19 cellular contexts compared by ENCODE assay signal in the genomic region with DNA sequence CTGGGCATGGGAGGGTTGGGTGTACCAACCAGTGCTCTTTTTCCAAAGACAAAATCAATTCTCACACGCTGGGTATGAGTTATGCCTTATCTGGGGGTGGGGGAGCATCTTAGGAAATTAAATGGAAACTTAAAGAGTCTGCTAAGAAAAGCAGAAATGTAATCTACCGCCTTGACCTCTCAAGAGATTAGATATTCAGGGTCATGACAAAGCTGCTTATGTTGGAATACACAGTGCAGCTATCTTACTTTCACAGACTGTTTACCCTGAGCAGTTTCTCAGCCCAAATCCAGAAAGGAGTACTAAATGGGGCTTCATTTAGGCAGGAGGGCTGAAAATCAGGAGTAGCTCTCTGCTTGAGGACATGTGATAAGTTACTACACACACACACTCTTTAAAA. TPM values are rescaled to one million over a fixed set of nuclear protein-coding genes. Genes with fewer than 3 reads are reported as not detected.
DNase-seq lines count a peak whose midpoint lies in the region; ATAC-seq and TF ChIP-seq lines count a peak whose summit lies in the region.
"Had no signal": no experiment of that assay in that cellular context is flagged by ENCODE, and none has a peak within 500 bp of the region (broad histone marks: within the 10 kb centered on the region; RNA-seq: fewer than 3 reads in every experiment).

No MANE protein-coding gene starts in this region.

- peaks cover 5% of the 10 kb centered on the region for H3K4me1 ChIP-seq in Loucy (ENCODE audit: insufficient read depth, low read length, poor library complexity, severe bottlenecking)
- peaks cover 7% of the 10 kb centered on the region for H3K4me1 ChIP-seq in adipocyte (ENCODE audit: control insufficient read depth, insufficient read depth, low read length)
- peaks cover 4 to 11% of the 10 kb centered on the region in 2 experiments for H3K4me1 ChIP-seq in trophoblast cell (ENCODE audit: control insufficient read depth in 1 of 2, insufficient read depth in 2 of 2, low read length in 2 of 2)
- H3K4me1 ChIP-seq: BLaER1 treated with 17β-estradiol and CSF1 and Interleukin-3, amounts not matched to agents 10 nM and 100 nM had no signal

- H2BK120ac ChIP-seq in trophoblast cell (ENCODE audit: insufficient read depth, low read length, poor library complexity) = no peak overlapping the region

- no peak overlapping the region for H4K91ac ChIP-seq in trophoblast cell (ENCODE audit: low read depth, low read length)

- H3K9me3 ChIP-seq in Loucy (ENCODE audit: insufficient read depth, low read depth, low read length) = no peaks in the 10 kb centered on the region; the same call in 1 of the 2 replicates
- no peaks in the 10 kb centered on the region for H3K9me3 ChIP-seq in adipocyte (ENCODE audit: control insufficient read depth, low read length)
- peaks cover 9% of the 10 kb centered on the region for H3K9me3 ChIP-seq in trophoblast cell (ENCODE audit: insufficient read depth, low read depth, low read length)
- H3K9me3 ChIP-seq: left lung, SK-N-SH, testis had no signal

- H3K4me3 ChIP-seq in Loucy (ENCODE audit: low read length, poor library complexity, severe bottlenecking) = no peak overlapping the region
- H3K4me3 ChIP-seq in adipocyte (ENCODE audit: low read length) = peak overlapping the region; percentile 85
- peak overlapping the region; percentile 82 for H3K4me3 ChIP-seq in fibroblast of villous mesenchyme (ENCODE audit: low read depth, low read length)
- no peak overlapping the region for H3K4me3 ChIP-seq in trophoblast cell (ENCODE audit: low read depth, low read length)
- H3K4me3 ChIP-seq: BLaER1 treated with 17β-estradiol and CSF1 and Interleukin-3, amounts not matched to agents 10 nM and 100 nM; testis had no signal

- H3K14ac ChIP-seq in trophoblast cell (ENCODE audit: low read length) = no peak overlapping the region

- peaks cover 36% of the 10 kb centered on the region for H3K79me2 ChIP-seq in Loucy (ENCODE audit: insufficient read depth, low read length)
- peaks cover 24% of the 10 kb centered on the region for H3K79me2 ChIP-seq in trophoblast cell (ENCODE audit: control insufficient read depth, insufficient read depth, low read length, poor library complexity)

- no peak overlapping the region for H4K12ac ChIP-seq in trophoblast cell (ENCODE audit: low read depth, low read length)

- ATAC-seq in GM18861 (IDR thresholded peaks at IDR 0.05; ENCODE audit: unreplicated experiment) = no peak
- ATAC-seq in GM19397 (IDR thresholded peaks at IDR 0.05; ENCODE audit: unreplicated experiment) = no peak
- ATAC-seq: activated CD8-positive, alpha-beta T cell treated with anti-CD3 and anti-CD28 coated beads for 36 hours; left lung; naive thymus-derived CD8-positive, alpha-beta T cell had no signal

- TF ChIP-seq CTCF in Loucy (conservative IDR thresholded peaks at IDR 0.05; ENCODE audit: low read length) (no peak), fibroblast of villous mesenchyme (IDR thresholded peaks at IDR 0.05; ENCODE audit: insufficient read depth, low read depth, low read length) (no peak)

- H2AFZ ChIP-seq in Loucy (ENCODE audit: low read length) (no peak overlapping the region), trophoblast cell (ENCODE audit: insufficient read depth, low read length, poor library complexity) (no peak overlapping the region)

- H3K27ac ChIP-seq in trophoblast cell (ENCODE audit: low read depth, low read length) = no peak overlapping the region
- H3K27ac ChIP-seq: BLaER1 treated with 17β-estradiol and CSF1 and Interleukin-3, amounts not matched to agents 10 nM and 100 nM; HL-60; left lung; testis had no signal

- no peaks in the 10 kb centered on the region for H3F3A ChIP-seq in Loucy (ENCODE audit: low read depth)

- H2BK5ac ChIP-seq in trophoblast cell (ENCODE audit: low read depth, low read length, poor library complexity) = no peak overlapping the region

- H3K23ac ChIP-seq in trophoblast cell (ENCODE audit: low read length) = peak overlapping the region; percentile 53

- no peaks in the 10 kb centered on the region for H4K20me1 ChIP-seq in Loucy (ENCODE audit: insufficient read depth, low read length, poor library complexity, severe bottlenecking)
- H4K20me1 ChIP-seq: BLaER1 treated with 17β-estradiol and CSF1 and Interleukin-3, amounts not matched to agents 10 nM and 100 nM had no signal

- peaks cover 26% of the 10 kb centered on the region for H3K79me1 ChIP-seq in trophoblast cell (ENCODE audit: low read length)

- peaks cover 29% of the 10 kb centered on the region; the same call in 1 of the 2 replicates for H3K36me3 ChIP-seq in Loucy (ENCODE audit: insufficient read depth, low read length)
- H3K36me3 ChIP-seq in adipocyte (ENCODE audit: control insufficient read depth, insufficient read depth, low read length, severe bottlenecking) = peaks cover 29% of the 10 kb centered on the region
- peaks cover 16 to 21% of the 10 kb centered on the region in 2 experiments for H3K36me3 ChIP-seq in trophoblast cell (ENCODE audit: control insufficient read depth in 1 of 2, insufficient read depth in 2 of 2, low read length in 2 of 2)

- H4K8ac ChIP-seq in trophoblast cell (ENCODE audit: low read depth, low read length) = no peak overlapping the region

- peak overlapping the region; percentile 17 for H3K4ac ChIP-seq in trophoblast cell (ENCODE audit: low read depth, low read length)

- DNase-seq in adipocyte (ENCODE audit: low read depth) (no peak), fibroblast of villous mesenchyme (ENCODE audit: low read depth) (peak; percentile 69), trophoblast cell (no peak), HPDE6-E6E7 (ENCODE audit: extremely low spot score) (no peak)
- no peak for DNase-seq in activated T-cell treated with anti-CD3 and anti-CD28 coated beads, Interleukin-2, amount 50 U/mL, for 1 hour
- DNase-seq: activated CD8-positive, alpha-beta T cell treated with anti-CD3 and anti-CD28 coated beads for 36 hours; anterior cingulate cortex; foreskin fibroblast; Karpas-422; left lung; naive thymus-derived CD8-positive, alpha-beta T cell; SK-N-SH; stimulated activated CD4-positive, alpha-beta T cell treated with anti-CD3 and anti-CD28 coated beads, Interleukin-4, amount 100 ng/mL, for 24 hours; testis had no signal

- H2BK12ac ChIP-seq in trophoblast cell (ENCODE audit: low read length) = no peak overlapping the region

- no peak overlapping the region for H2AK5ac ChIP-seq in trophoblast cell (ENCODE audit: low read length)

- peak overlapping the region; percentile 22 for H3K4me2 ChIP-seq in Loucy (ENCODE audit: low read depth, low read length, poor library complexity, severe bottlenecking)
- peak overlapping the region; percentile 43 for H3K4me2 ChIP-seq in trophoblast cell (ENCODE audit: low read length)
- H3K4me2 ChIP-seq: BLaER1 treated with 17β-estradiol and CSF1 and Interleukin-3, amounts not matched to agents 10 nM and 100 nM had no signal

- H3K9ac ChIP-seq in Loucy (ENCODE audit: low read depth, low read length, poor library complexity, severe bottlenecking) = no peak overlapping the region
- H3K9ac ChIP-seq in adipocyte (ENCODE audit: low read length) = peak overlapping the region; percentile 83
- H3K9ac ChIP-seq in trophoblast cell (ENCODE audit: low read length) = no peak overlapping the region
- H3K9ac ChIP-seq: BLaER1 treated with 17β-estradiol and CSF1 and Interleukin-3, amounts not matched to agents 10 nM and 100 nM; SK-N-SH had no signal

- no peaks in the 10 kb centered on the region for H3K9me2 ChIP-seq in Loucy (replicated peaks; ENCODE audit: low read depth, low read length)
- H3K9me2 ChIP-seq: SK-N-SH had no signal

- H3K27me3 ChIP-seq in Loucy (ENCODE audit: insufficient read depth, low read length, poor library complexity, severe bottlenecking) (no peaks in the 10 kb centered on the region), adipocyte (replicated peaks; ENCODE audit: control insufficient read depth, insufficient read depth, low read length) (no peaks in the 10 kb centered on the region), trophoblast cell (ENCODE audit: insufficient read depth, low read length) (no peaks in the 10 kb centered on the region)
- H3K27me3 ChIP-seq: testis had no signal

- no CpG with 5 or more reads among the region's 2 CpGs for WGBS in trophoblast cell (ENCODE audit: extremely low coverage, insufficient coverage, insufficient read length)

- no peak overlapping the region for H3K18ac ChIP-seq in trophoblast cell (ENCODE audit: low read length)

RNA-seq across cellular contexts. Expression of a gene that starts 2.6 kb away (rescaled TPM):
- 302 and 606 TPM in 2 replicates for total RNA-seq in fibroblast of villous mesenchyme
- polyA plus RNA-seq in trophoblast cell (2013) = 338 and 343 TPM in 2 replicates

RNA-seq across cellular contexts. Expression of a gene that starts 53.7 kb away (rescaled TPM):
- 9.7 and 12.5 TPM in 2 replicates for total RNA-seq in fibroblast of villous mesenchyme
- 13.5 and 14.0 TPM in 2 replicates for polyA plus RNA-seq in trophoblast cell (2013)

Comparison
In these comparisons a context has a peak if more than half of its experiments do, and no peak if none do; other contexts are left out.
1. H3K4me3 ChIP-seq: peak in adipocyte (single experiment) and fibroblast of villous mesenchyme (single experiment); none in Loucy (single experiment) and trophoblast cell (single experiment).